In genomic region chr1:86739901-86740507, GRCh38 we compare ENCODE assay signal across 13 cellular contexts. TPM values are rescaled to one million over a fixed set of nuclear protein-coding genes. Genes with fewer than 3 reads are reported as not detected.
DNase-seq lines count a peak whose midpoint lies in the region; ATAC-seq, FAIRE-seq and TF ChIP-seq lines count a peak whose summit lies in the region.
"Had no signal": no experiment of that assay in that cellular context is flagged by ENCODE, and none has a peak within 500 bp of the region (broad histone marks: within the 10 kb centered on the region; RNA-seq: fewer than 3 reads in every experiment).

No MANE protein-coding gene starts in this region.

- H2AFZ ChIP-seq in HepG2 (ENCODE audit: low read length) (no peak overlapping the region), trophoblast cell (ENCODE audit: insufficient read depth, low read length, poor library complexity) (no peak overlapping the region)

- intact Hi-C loops in right lobe of liver (cut with DNase I) (no loop called here), HepG2 (cut with micrococcal nuclease; ENCODE audit: unreplicated experiment) (loop anchor here (5.0 kb wide), 1 partner anchor 33 kb away; no protein-coding TSS in a partner anchor)

- H4K20me1 ChIP-seq in HepG2 (ENCODE audit: insufficient read depth, low read length), result no peaks in the 10 kb centered on the region

- no peak overlapping the region for H3K27ac ChIP-seq in right lobe of liver
- H3K27ac ChIP-seq in HepG2 (ENCODE audit: extremely low read length, insufficient read depth, low read length), result no peak overlapping the region
- H3K27ac ChIP-seq in trophoblast cell (ENCODE audit: low read depth, low read length), result no peak overlapping the region
- H3K27ac ChIP-seq: C4-2B had no signal

- no peak overlapping the region for H4K8ac ChIP-seq in trophoblast cell (ENCODE audit: low read depth, low read length)

- H3K23ac ChIP-seq in trophoblast cell (ENCODE audit: low read length), result no peak overlapping the region

- no TSS peak for BruUV-seq in HepG2 (replicated peaks; lab: Mats Ljungman, UMichigan)

- DNase-seq in right lobe of liver, result no peak
- no peak for DNase-seq in HepG2 (ENCODE audit: low spot score)
- peak; percentile 47 for DNase-seq in choroid plexus epithelial cell (ENCODE audit: low read depth)
- no peak for DNase-seq in RKO (ENCODE audit: low spot score)
- DNase-seq in trophoblast cell, result no peak
- DNase-seq in frontal cortex (ENCODE audit: low spot score in 2 of 2), result no peak
- no peak for DNase-seq in amniotic stem cell (lab: John Stamatoyannopoulos, UW)
- DNase-seq: activated CD4-positive, CD25-positive, alpha-beta regulatory T cell treated with anti-CD3 and anti-CD28 coated beads, Interleukin-2, amount 50 U/mL, for 72 hours; NCI-H2081 treated with DMSO at 0.1 percent for 48 hours had no signal

- no peak overlapping the region for H2BK12ac ChIP-seq in trophoblast cell (ENCODE audit: low read length)

- H3K4ac ChIP-seq in trophoblast cell (ENCODE audit: low read depth, low read length), result no peak overlapping the region

- CTCF ChIA-PET in HepG2 (lab: Yijun Ruan, JAX; ENCODE audit: low intra/inter-chr PET ratio, low total read pairs), result interaction anchor here (2.6 kb wide), 1 partner anchor 240 kb away, joined by 12 read pairs; no protein-coding TSS in a partner anchor

- no peak overlapping the region for H3K14ac ChIP-seq in trophoblast cell (ENCODE audit: low read length)

- no peak for FAIRE-seq in HepG2 (lab: Jason Lieb, UNC)
- no peak for FAIRE-seq in frontal cortex (lab: Jason Lieb, UNC)
- FAIRE-seq: bronchial epithelial cell, keratinocyte had no signal

- WGBS in right lobe of liver (ENCODE audit: insufficient coverage, low coverage, low lambda C conversion rate, missing lambda C conversion rate), result 29% methylated on average over 2 of the region's 2 CpGs
- WGBS in HepG2 (ENCODE audit: low lambda C conversion rate), result 97% methylated on average over 2 of the region's 2 CpGs
- WGBS in trophoblast cell (ENCODE audit: extremely low coverage, insufficient coverage, insufficient read length), result no CpG with 5 or more reads among the region's 2 CpGs

- H3K79me2 ChIP-seq in HepG2 (ENCODE audit: insufficient read depth, low read length) (no peaks in the 10 kb centered on the region), trophoblast cell (ENCODE audit: control insufficient read depth, insufficient read depth, low read length, poor library complexity) (no peaks in the 10 kb centered on the region)

- no peaks in the 10 kb centered on the region for H3K4me1 ChIP-seq in right lobe of liver
- no peaks in the 10 kb centered on the region for H3K4me1 ChIP-seq in HepG2 (ENCODE audit: insufficient read depth, low read length)
- H3K4me1 ChIP-seq in trophoblast cell (ENCODE audit: control insufficient read depth in 1 of 2, insufficient read depth in 2 of 2, low read length in 2 of 2), result no peaks in the 10 kb centered on the region

- no peak overlapping the region for H2BK120ac ChIP-seq in trophoblast cell (ENCODE audit: insufficient read depth, low read length, poor library complexity)

- H3K4me3 ChIP-seq in right lobe of liver (no peak overlapping the region), HepG2 (replicated peaks in 1 of 3; ENCODE audit: insufficient read depth in 1 of 3, low read depth in 2 of 3, low read length in 3 of 3) (no peak overlapping the region), choroid plexus epithelial cell (ENCODE audit: low read depth, low read length) (no peak overlapping the region), trophoblast cell (ENCODE audit: low read depth, low read length) (no peak overlapping the region)

- TF ChIP-seq POLR2A in right lobe of liver (IDR thresholded peaks at IDR 0.05), result no peak
- TF ChIP-seq POLR2A in HepG2 (IDR thresholded peaks at IDR 0.05; ENCODE audit: insufficient read depth in 1 of 2, low read depth in 2 of 2, low read length in 2 of 2), result no peak

- H3K18ac ChIP-seq in trophoblast cell (ENCODE audit: low read length), result no peak overlapping the region

- TF ChIP-seq CTCF in right lobe of liver (IDR thresholded peaks at IDR 0.05), result no peak
- TF ChIP-seq CTCF in HepG2 (CRISPR knock-in tag; IDR thresholded peaks at IDR 0.05), result no peak
- TF ChIP-seq CTCF in choroid plexus epithelial cell (conservative IDR thresholded peaks at IDR 0.05; ENCODE audit: low read depth, low read length), result no peak

- H3K79me1 ChIP-seq in trophoblast cell (ENCODE audit: low read length), result no peaks in the 10 kb centered on the region

- H3K4me2 ChIP-seq in HepG2 (ENCODE audit: low read depth, low read length) (no peak overlapping the region), trophoblast cell (ENCODE audit: low read length) (no peak overlapping the region)

- H4K91ac ChIP-seq in trophoblast cell (ENCODE audit: low read depth, low read length), result no peak overlapping the region

- H3K27me3 ChIP-seq in right lobe of liver (no peaks in the 10 kb centered on the region), HepG2 (ENCODE audit: control insufficient read depth in 1 of 2, insufficient read depth in 2 of 2, low read length in 2 of 2) (no peaks in the 10 kb centered on the region), trophoblast cell (ENCODE audit: insufficient read depth, low read length) (no peaks in the 10 kb centered on the region)

- ATAC-seq in right lobe of liver, result peak; percentile 43 to 87 (median 63)
- no peak for ATAC-seq in HepG2
- ATAC-seq in HG03108 (IDR thresholded peaks at IDR 0.05; ENCODE audit: unreplicated experiment), result peak; percentile 63

- POLR2A ChIA-PET in HepG2 (lab: Yijun Ruan, JAX), result no interaction called here

- TF ChIP-seq RAD21 in HepG2 (CRISPR knock-in tag; IDR thresholded peaks at IDR 0.05), result no peak

- H3K36me3 ChIP-seq in right lobe of liver (peaks cover under 1 to 64% (median 31%) of the 10 kb centered on the region in 4 donors), HepG2 (replicated peaks in 1 of 2; ENCODE audit: control insufficient read depth in 1 of 2, insufficient read depth in 2 of 2, low read length in 2 of 2) (peaks cover 11 to 76% of the 10 kb centered on the region in 2 experiments), trophoblast cell (ENCODE audit: control insufficient read depth in 1 of 2, insufficient read depth in 2 of 2, low read length in 2 of 2) (peaks cover 13 to 36% of the 10 kb centered on the region in 2 experiments)

- H2BK5ac ChIP-seq in trophoblast cell (ENCODE audit: low read depth, low read length, poor library complexity), result no peak overlapping the region

- no peak overlapping the region for H2AK5ac ChIP-seq in trophoblast cell (ENCODE audit: low read length)

- H4K12ac ChIP-seq in trophoblast cell (ENCODE audit: low read depth, low read length), result no peak overlapping the region

- H3K9me3 ChIP-seq in right lobe of liver (no peaks in the 10 kb centered on the region), HepG2 (ENCODE audit: low read length) (no peaks in the 10 kb centered on the region), trophoblast cell (ENCODE audit: insufficient read depth, low read depth, low read length) (no peaks in the 10 kb centered on the region)

- in situ Hi-C loops in HepG2 (cut with HindIII; ENCODE audit: extremely low pct_ligation_motif_present, low pct_unique_long_range_greater_than_20kb), result no loop called here

- H3K9ac ChIP-seq in HepG2 (ENCODE audit: insufficient read depth, low read depth, low read length) (no peak overlapping the region), trophoblast cell (ENCODE audit: low read length) (no peak overlapping the region)

- TF ChIP-seq EP300 in HepG2 (IDR thresholded peaks at IDR 0.05; ENCODE audit: low read depth in 2 of 2, low read length in 2 of 2) (no peak), HepG2 (CRISPR knock-in tag; IDR thresholded peaks at IDR 0.05; ENCODE audit: borderline replicate concordance) (no peak)

TF ChIP-seq in HepG2, 621 proteins besides CTCF, POLR2A, EP300 and RAD21:
- TF ChIP-seq FOXO1 (CRISPR knock-in tag; IDR thresholded peaks at IDR 0.05), result no peak

RNA-seq across cellular contexts. Expression of gene SH3GLB1, which starts 35.6 kb away (rescaled TPM):
- total RNA-seq in right lobe of liver, result 10 to 100 TPM; 23.8 to 47.5 (median 29.1) TPM
- 41.5 and 55.7 TPM in 2 replicates for total RNA-seq in HepG2 (2016; rRNA removed; fragmentation: Illumina TruSeq; extraction: Trizol)
- total RNA-seq in HepG2 (2016; cell fraction: cytosol; rRNA removed; fragmentation: Illumina TruSeq; extraction: Trizol; ENCODE audit: low read depth), result 31.7 and 34.5 TPM in 2 replicates
- total RNA-seq in HepG2 (2016; cell fraction: insoluble cytoplasmic fraction; rRNA removed; fragmentation: Illumina TruSeq; extraction: Trizol), result 40.7 and 48.7 TPM in 2 replicates
- total RNA-seq in HepG2 (2016; cell fraction: membrane; rRNA removed; fragmentation: Illumina TruSeq; extraction: Trizol), result 50.0 and 52.9 TPM in 2 replicates
- 27.4 and 29.1 TPM in 2 replicates for total RNA-seq in HepG2 (2016; cell fraction: nucleus; rRNA removed; fragmentation: Illumina TruSeq; extraction: Trizol)
- 19.1 and 26.0 TPM in 2 replicates for polyA plus RNA-seq in HepG2 (2011; rRNA removed)
- 12.0 and 16.2 TPM in 2 replicates for polyA plus RNA-seq in HepG2 (2011; cell fraction: cytosol; rRNA removed)
- polyA plus RNA-seq in HepG2 (2011; cell fraction: nucleus; rRNA removed), result 8.1 and 9.6 TPM in 2 replicates
- 26.0 and 35.6 TPM in 2 replicates for polyA plus RNA-seq in HepG2 (2012)
- polyA plus RNA-seq in HepG2 (2016; cell fraction: cytosol; fragmentation: Illumina TruSeq; extraction: Trizol; ENCODE audit: low read depth), result 33.7 and 40.6 TPM in 2 replicates
- polyA plus RNA-seq in HepG2 (2016; cell fraction: insoluble cytoplasmic fraction; fragmentation: Illumina TruSeq; extraction: Trizol; ENCODE audit: low read depth), result 61.0 and 63.7 TPM in 2 replicates
- 43.8 and 46.0 TPM in 2 replicates for polyA plus RNA-seq in HepG2 (2016; cell fraction: membrane; fragmentation: Illumina TruSeq; extraction: Trizol; ENCODE audit: low read depth)
- 44.9 and 48.5 TPM in 2 replicates for polyA plus RNA-seq in HepG2 (2016; cell fraction: nucleus; fragmentation: Illumina TruSeq; extraction: Trizol; ENCODE audit: insufficient read depth, low read depth)
- polyA minus RNA-seq in HepG2 (2011; rRNA and poly(A)+ RNA removed; ENCODE audit: low replicate concordance), result 11.0 and 12.6 TPM in 2 replicates
- 18.4 and 24.7 TPM in 2 replicates for polyA minus RNA-seq in HepG2 (2011; cell fraction: cytosol; rRNA and poly(A)+ RNA removed)
- 38.0 and 42.0 TPM in 2 replicates for polyA minus RNA-seq in HepG2 (2011; cell fraction: nucleus; rRNA and poly(A)+ RNA removed)
- 72.0 and 73.0 TPM in 2 replicates for polyA plus RNA-seq in trophoblast cell (2013)
- 120 TPM for total RNA-seq in frontal cortex
